23 cellular contexts compared by ENCODE assay signal in genomic region chr16:8912793-8913192, GRCh38. TPM values are rescaled to one million over a fixed set of nuclear protein-coding genes. Genes with fewer than 3 reads are reported as not detected.
"Had no signal": no experiment of that assay in that cellular context is flagged by ENCODE, and none has a peak within 500 bp of the region (broad histone marks: within the 10 kb centered on the region; RNA-seq: fewer than 3 reads in every experiment).

No MANE protein-coding gene starts in this region.

- H3K36me3 ChIP-seq: breast epithelium had no signal

- DNase-seq: activated CD4-positive, alpha-beta T cell treated with anti-CD3 and anti-CD28 coated beads, Interleukin-2, amount 50 U/mL, for 4 hours; activated CD4-positive, CD25-positive, alpha-beta regulatory T cell; activated CD8-positive, alpha-beta memory T cell treated with anti-CD3 and anti-CD28 coated beads, Interleukin-2, amount 10 ng/mL, durations not matched to agents 7 days and 5 days; activated gamma-delta T cell; activated T-cell treated with anti-CD3 and anti-CD28 coated beads, Interleukin-2, amount 50 U/mL, for 1 hour; dermis blood vessel endothelial cell; effector memory CD8-positive, alpha-beta T cell; head of caudate nucleus; immature natural killer cell; mesendoderm; natural killer cell; stimulated activated naive CD4-positive, alpha-beta T cell; T-helper 1 cell; trophoblast cell had no signal

- ATAC-seq: activated CD8-positive, alpha-beta memory T cell treated with anti-CD3 and anti-CD28 coated beads, Interleukin-2, amount 10 ng/mL, durations not matched to agents 7 days and 5 days; effector memory CD8-positive, alpha-beta T cell; natural killer cell had no signal

- H3K9me3 ChIP-seq: ascending aorta, breast epithelium, neutrophil, suprapubic skin had no signal

- H3K9me3 Mint-ChIP-seq: effector memory CD8-positive, alpha-beta T cell; immature natural killer cell; natural killer cell had no signal

- H3K27ac Mint-ChIP-seq: activated CD8-positive, alpha-beta memory T cell treated with anti-CD3 and anti-CD28 coated beads, Interleukin-2, amount 10 ng/mL, durations not matched to agents 7 days and 5 days had no signal

- H3K27ac ChIP-seq: ascending aorta, breast epithelium, epithelial cell of prostate, neutrophil, SK-N-MC, suprapubic skin had no signal

- H3K4me3 Mint-ChIP-seq: activated CD8-positive, alpha-beta memory T cell treated with anti-CD3 and anti-CD28 coated beads, Interleukin-2, amount 10 ng/mL, durations not matched to agents 7 days and 5 days; effector memory CD8-positive, alpha-beta T cell; immature natural killer cell; natural killer cell had no signal

- H3K27me3 Mint-ChIP-seq: activated CD8-positive, alpha-beta memory T cell treated with anti-CD3 and anti-CD28 coated beads, Interleukin-2, amount 10 ng/mL, durations not matched to agents 7 days and 5 days; effector memory CD8-positive, alpha-beta T cell had no signal

RNA-seq across cellular contexts. Expression of gene LITAFD, which starts 30.6 kb away (rescaled TPM):
- total RNA-seq: activated CD8-positive, alpha-beta memory T cell treated with anti-CD3 and anti-CD28 coated beads, Interleukin-2, amount 10 ng/mL, durations not matched to agents 7 days and 5 days; ascending aorta; breast epithelium; cerebellum; dermis blood vessel endothelial cell; frontal cortex; lower leg skin; suprapubic skin had no signal
